Comparison of ENCODE assay signal across 12 cellular contexts in genomic region chr3:127177226-127177625, GRCh38. TPM values are rescaled to one million over a fixed set of nuclear protein-coding genes. Genes with fewer than 3 reads are reported as not detected.
DNase-seq lines count a peak whose midpoint lies in the region; ATAC-seq and TF ChIP-seq lines count a peak whose summit lies in the region.
"Had no signal": no experiment of that assay in that cellular context is flagged by ENCODE, and none has a peak within 500 bp of the region (broad histone marks: within the 10 kb centered on the region; RNA-seq: fewer than 3 reads in every experiment).

No MANE protein-coding gene starts in this region.

- TF ChIP-seq CTCF in coronary artery (IDR thresholded peaks at IDR 0.05) (no peak), neural progenitor cell (IDR thresholded peaks at IDR 0.05) (peak; percentile 11)

- H3K27ac Mint-ChIP-seq in neural progenitor cell: no peak overlapping the region
- H3K27ac Mint-ChIP-seq: natural killer cell had no signal

- no peaks in the 10 kb centered on the region for H3K36me3 ChIP-seq in neural progenitor cell

- H3K4me1 Mint-ChIP-seq in neural progenitor cell: peaks cover 21% of the 10 kb centered on the region

- peaks cover 14% of the 10 kb centered on the region for H3K9me3 Mint-ChIP-seq in neural progenitor cell
- H3K9me3 Mint-ChIP-seq: natural killer cell had no signal

- H3K4me3 ChIP-seq in coronary artery (no peak overlapping the region), neural progenitor cell (no peak overlapping the region)

- H3K79me2 ChIP-seq in neural progenitor cell (ENCODE audit: low read depth): no peaks in the 10 kb centered on the region

- no peaks in the 10 kb centered on the region for H3K27me3 Mint-ChIP-seq in neural progenitor cell (ENCODE audit: insufficient read depth, low read depth)

- no peak overlapping the region for H3K4me2 ChIP-seq in neural progenitor cell

- H3K36me3 Mint-ChIP-seq in neural progenitor cell: no peaks in the 10 kb centered on the region
- H3K36me3 Mint-ChIP-seq: natural killer cell had no signal

- H3K4me1 ChIP-seq in neural progenitor cell: peaks cover 2% of the 10 kb centered on the region
- H3K4me1 ChIP-seq: Caco-2 had no signal

- H3K9ac ChIP-seq in neural progenitor cell: no peak overlapping the region

- peak; percentile 67 for DNase-seq in DMS53 (lab: John Stamatoyannopoulos, UW)
- DNase-seq in LHCN-M2 (ENCODE audit: low read depth): peak; percentile 4
- peak; percentile 35 for DNase-seq in coronary artery (ENCODE audit: low spot score)
- no peak for DNase-seq in neural progenitor cell (ENCODE audit: low spot score)
- DNase-seq in hepatic stellate cell (ENCODE audit: low spot score): no peak
- no peak for DNase-seq in AG20443 (ENCODE audit: low spot score)
- DNase-seq: activated CD8-positive, alpha-beta memory T cell treated with anti-CD3 and anti-CD28 coated beads, Interleukin-2, amount 50 U/mL, for 4 hours; natural killer cell; NCI-H187 treated with DMSO at 0.1 percent for 48 hours had no signal

- H4K20me1 ChIP-seq in neural progenitor cell (ENCODE audit: low read depth): no peaks in the 10 kb centered on the region

- no peak overlapping the region for H2AFZ ChIP-seq in neural progenitor cell (replicated peaks)

- H3K4me3 Mint-ChIP-seq in neural progenitor cell: no peak overlapping the region
- H3K4me3 Mint-ChIP-seq: natural killer cell had no signal

- H3K27ac ChIP-seq in coronary artery: no peak overlapping the region
- no peak overlapping the region for H3K27ac ChIP-seq in neural progenitor cell

- no peaks in the 10 kb centered on the region for H3K9me3 ChIP-seq in neural progenitor cell (ENCODE audit: low read depth)
- H3K9me3 ChIP-seq: Caco-2 had no signal

- H3F3A ChIP-seq in neural progenitor cell (ENCODE audit: low read depth): no peaks in the 10 kb centered on the region

- ATAC-seq in HG02678 (IDR thresholded peaks at IDR 0.05; ENCODE audit: unreplicated experiment) (no peak), HG03342 (IDR thresholded peaks at IDR 0.05; ENCODE audit: unreplicated experiment) (no peak)
- ATAC-seq: natural killer cell had no signal

- H3K27me3 ChIP-seq in neural progenitor cell: no peaks in the 10 kb centered on the region

RNA-seq across cellular contexts. Expression of gene PRR23E, which starts 15.7 kb away (rescaled TPM):
- total RNA-seq in LHCN-M2 (2014; rRNA removed): not detected in 2 replicates
- not detected for polyA plus RNA-seq in LHCN-M2 (2012)
- total RNA-seq in neural progenitor cell (ENCODE audit: low replicate concordance): not detected in 2 replicates
- total RNA-seq: Caco-2, natural killer cell had no signal

Comparison
In these comparisons a context has a peak if more than half of its experiments do, and no peak if none do; other contexts are left out.
1. DNase-seq: peak in DMS53 (single experiment), LHCN-M2 (single experiment) and coronary artery (single experiment); none in neural progenitor cell (single experiment), hepatic stellate cell (single experiment) and AG20443 (single experiment).